ENCODE assay signal across 1 cellular context in the genomic region with DNA sequence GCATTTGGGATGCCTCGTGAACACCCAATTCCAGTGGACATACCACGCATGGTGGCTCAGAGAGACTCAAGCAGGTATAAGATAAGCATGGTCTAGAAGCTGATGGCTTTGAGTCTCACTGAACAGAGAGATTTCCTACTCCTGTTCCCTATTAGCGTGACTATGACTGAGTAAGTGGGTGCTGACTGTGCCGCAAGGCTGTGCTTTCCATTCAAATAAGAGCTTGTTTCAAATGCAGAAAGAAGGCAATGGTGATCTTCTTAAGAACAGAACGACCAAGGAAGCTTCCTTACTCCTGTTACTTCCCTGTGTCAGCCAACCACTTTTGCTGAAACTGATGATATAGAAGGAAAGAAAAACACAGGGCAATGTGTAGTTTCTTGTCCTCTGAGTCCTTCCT.
TF ChIP-seq lines count a peak whose summit lies in the region.

No MANE protein-coding gene starts in this region.

TF ChIP-seq in WTC11, 78 proteins besides CTCF, POLR2A, EP300 and RAD21 (continued from another document):
- TF ChIP-seq, protein P1, sequence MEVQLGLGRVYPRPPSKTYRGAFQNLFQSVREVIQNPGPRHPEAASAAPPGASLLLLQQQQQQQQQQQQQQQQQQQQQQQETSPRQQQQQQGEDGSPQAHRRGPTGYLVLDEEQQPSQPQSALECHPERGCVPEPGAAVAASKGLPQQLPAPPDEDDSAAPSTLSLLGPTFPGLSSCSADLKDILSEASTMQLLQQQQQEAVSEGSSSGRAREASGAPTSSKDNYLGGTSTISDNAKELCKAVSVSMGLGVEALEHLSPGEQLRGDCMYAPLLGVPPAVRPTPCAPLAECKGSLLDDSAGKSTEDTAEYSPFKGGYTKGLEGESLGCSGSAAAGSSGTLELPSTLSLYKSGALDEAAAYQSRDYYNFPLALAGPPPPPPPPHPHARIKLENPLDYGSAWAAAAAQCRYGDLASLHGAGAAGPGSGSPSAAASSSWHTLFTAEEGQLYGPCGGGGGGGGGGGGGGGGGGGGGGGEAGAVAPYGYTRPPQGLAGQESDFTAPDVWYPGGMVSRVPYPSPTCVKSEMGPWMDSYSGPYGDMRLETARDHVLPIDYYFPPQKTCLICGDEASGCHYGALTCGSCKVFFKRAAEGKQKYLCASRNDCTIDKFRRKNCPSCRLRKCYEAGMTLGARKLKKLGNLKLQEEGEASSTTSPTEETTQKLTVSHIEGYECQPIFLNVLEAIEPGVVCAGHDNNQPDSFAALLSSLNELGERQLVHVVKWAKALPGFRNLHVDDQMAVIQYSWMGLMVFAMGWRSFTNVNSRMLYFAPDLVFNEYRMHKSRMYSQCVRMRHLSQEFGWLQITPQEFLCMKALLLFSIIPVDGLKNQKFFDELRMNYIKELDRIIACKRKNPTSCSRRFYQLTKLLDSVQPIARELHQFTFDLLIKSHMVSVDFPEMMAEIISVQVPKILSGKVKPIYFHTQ (CRISPR knock-in tag; IDR thresholded peaks at IDR 0.05) = no peak
- TF ChIP-seq TP53 (CRISPR knock-in tag; IDR thresholded peaks at IDR 0.05) = no peak
- no peak for TF ChIP-seq FOXK1 (CRISPR knock-in tag; IDR thresholded peaks at IDR 0.05)
- TF ChIP-seq, protein P2, sequence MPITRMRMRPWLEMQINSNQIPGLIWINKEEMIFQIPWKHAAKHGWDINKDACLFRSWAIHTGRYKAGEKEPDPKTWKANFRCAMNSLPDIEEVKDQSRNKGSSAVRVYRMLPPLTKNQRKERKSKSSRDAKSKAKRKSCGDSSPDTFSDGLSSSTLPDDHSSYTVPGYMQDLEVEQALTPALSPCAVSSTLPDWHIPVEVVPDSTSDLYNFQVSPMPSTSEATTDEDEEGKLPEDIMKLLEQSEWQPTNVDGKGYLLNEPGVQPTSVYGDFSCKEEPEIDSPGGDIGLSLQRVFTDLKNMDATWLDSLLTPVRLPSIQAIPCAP (CRISPR knock-in tag; IDR thresholded peaks at IDR 0.05) = no peak
- TF ChIP-seq NFYB (CRISPR knock-in tag; conservative IDR thresholded peaks at IDR 0.05; ENCODE audit: low read depth) = no peak
- no peak for TF ChIP-seq ZNF423 (CRISPR knock-in tag; IDR thresholded peaks at IDR 0.05)
- TF ChIP-seq, protein P3, sequence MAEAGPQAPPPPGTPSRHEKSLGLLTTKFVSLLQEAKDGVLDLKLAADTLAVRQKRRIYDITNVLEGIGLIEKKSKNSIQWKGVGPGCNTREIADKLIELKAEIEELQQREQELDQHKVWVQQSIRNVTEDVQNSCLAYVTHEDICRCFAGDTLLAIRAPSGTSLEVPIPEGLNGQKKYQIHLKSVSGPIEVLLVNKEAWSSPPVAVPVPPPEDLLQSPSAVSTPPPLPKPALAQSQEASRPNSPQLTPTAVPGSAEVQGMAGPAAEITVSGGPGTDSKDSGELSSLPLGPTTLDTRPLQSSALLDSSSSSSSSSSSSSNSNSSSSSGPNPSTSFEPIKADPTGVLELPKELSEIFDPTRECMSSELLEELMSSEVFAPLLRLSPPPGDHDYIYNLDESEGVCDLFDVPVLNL (CRISPR knock-in tag; IDR thresholded peaks at IDR 0.05; ENCODE audit: borderline replicate concordance, low read depth) = no peak
- TF ChIP-seq RORB (CRISPR knock-in tag; IDR thresholded peaks at IDR 0.05) = no peak
- TF ChIP-seq, protein P4, sequence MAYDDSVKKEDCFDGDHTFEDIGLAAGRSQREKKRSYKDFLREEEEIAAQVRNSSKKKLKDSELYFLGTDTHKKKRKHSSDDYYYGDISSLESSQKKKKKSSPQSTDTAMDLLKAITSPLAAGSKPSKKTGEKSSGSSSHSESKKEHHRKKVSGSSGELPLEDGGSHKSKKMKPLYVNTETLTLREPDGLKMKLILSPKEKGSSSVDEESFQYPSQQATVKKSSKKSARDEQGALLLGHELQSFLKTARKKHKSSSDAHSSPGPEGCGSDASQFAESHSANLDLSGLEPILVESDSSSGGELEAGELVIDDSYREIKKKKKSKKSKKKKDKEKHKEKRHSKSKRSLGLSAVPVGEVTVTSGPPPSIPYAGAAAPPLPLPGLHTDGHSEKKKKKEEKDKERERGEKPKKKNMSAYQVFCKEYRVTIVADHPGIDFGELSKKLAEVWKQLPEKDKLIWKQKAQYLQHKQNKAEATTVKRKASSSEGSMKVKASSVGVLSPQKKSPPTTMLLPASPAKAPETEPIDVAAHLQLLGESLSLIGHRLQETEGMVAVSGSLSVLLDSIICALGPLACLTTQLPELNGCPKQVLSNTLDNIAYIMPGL (CRISPR knock-in tag; IDR thresholded peaks at IDR 0.05) = no peak
- no peak for TF ChIP-seq ZBTB21 (CRISPR knock-in tag; IDR thresholded peaks at IDR 0.05; ENCODE audit: borderline replicate concordance)
- TF ChIP-seq NFE2L1 (CRISPR knock-in tag; IDR thresholded peaks at IDR 0.05) = no peak
- no peak for TF ChIP-seq ZNF121 (CRISPR knock-in tag; IDR thresholded peaks at IDR 0.05)
- TF ChIP-seq ETV6 (CRISPR knock-in tag; IDR thresholded peaks at IDR 0.05) = no peak
